ENCODE assay signal across 11 cellular contexts in the genomic region with DNA sequence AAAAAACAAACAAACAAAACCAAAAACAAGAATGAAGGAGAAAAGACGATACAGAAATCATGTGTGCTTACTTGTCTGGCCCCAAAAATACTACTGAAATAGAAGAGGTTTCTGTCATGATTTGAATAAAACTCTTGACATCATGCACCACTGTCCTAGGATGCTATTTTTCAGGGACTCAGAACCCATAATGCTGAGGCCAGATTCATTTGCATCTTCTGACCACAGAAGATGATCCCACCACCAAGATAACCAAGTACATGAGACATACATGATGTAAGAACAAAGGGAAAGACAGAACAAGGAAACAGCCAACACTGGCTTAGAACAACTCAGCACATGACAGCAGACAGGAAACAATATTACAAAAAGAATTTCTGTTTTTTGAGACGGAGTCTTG. TPM values are rescaled to one million over a fixed set of nuclear protein-coding genes. Genes with fewer than 3 reads are reported as not detected.
A peak's percentile ranks its signal among the peaks of the same experiment; 100 is the strongest.
DNase-seq lines count a peak whose midpoint lies in the region; ATAC-seq and TF ChIP-seq lines count a peak whose summit lies in the region.
"Had no signal": no experiment of that assay in that cellular context is flagged by ENCODE, and none has a peak within 500 bp of the region (broad histone marks: within the 10 kb centered on the region; RNA-seq: fewer than 3 reads in every experiment).

No MANE protein-coding gene starts in this region.

- peak overlapping the region; percentile 77 for H3K27ac Mint-ChIP-seq in activated CD8-positive, alpha-beta T cell treated with anti-CD3 and anti-CD28 coated beads, Interleukin-2, amount 10 ng/mL, durations not matched to agents 7 days and 5 days
- H3K27ac Mint-ChIP-seq in progenitor cell of endocrine pancreas = peak overlapping the region; percentile 43

- no peaks in the 10 kb centered on the region for H3K9me3 Mint-ChIP-seq in activated CD8-positive, alpha-beta T cell treated with anti-CD3 and anti-CD28 coated beads, Interleukin-2, amount 10 ng/mL, durations not matched to agents 7 days and 5 days (ENCODE audit: insufficient read depth)
- H3K9me3 Mint-ChIP-seq in progenitor cell of endocrine pancreas (ENCODE audit: low read depth) = no peaks in the 10 kb centered on the region

- H3K4me3 Mint-ChIP-seq in activated CD8-positive, alpha-beta T cell treated with anti-CD3 and anti-CD28 coated beads, Interleukin-2, amount 10 ng/mL, durations not matched to agents 7 days and 5 days = no peak overlapping the region
- peak overlapping the region; percentile 48 for H3K4me3 Mint-ChIP-seq in progenitor cell of endocrine pancreas (ENCODE audit: low read depth)

- TF ChIP-seq CTCF in GM12865 (IDR thresholded peaks at IDR 0.05; ENCODE audit: insufficient read depth, low read depth, low read length, missing control alignments) (no peak), progenitor cell of endocrine pancreas (IDR thresholded peaks at IDR 0.05; ENCODE audit: unreplicated experiment) (no peak)

- POLR2A ChIA-PET in activated CD8-positive, alpha-beta T cell treated with anti-CD3 and anti-CD28 coated beads, Interleukin-2, amount 10 ng/mL, durations not matched to agents 7 days and 5 days (lab: Charles Lee) = no interaction called here

- peaks cover 46% of the 10 kb centered on the region for H3K4me1 Mint-ChIP-seq in activated CD8-positive, alpha-beta T cell treated with anti-CD3 and anti-CD28 coated beads, Interleukin-2, amount 10 ng/mL, durations not matched to agents 7 days and 5 days (ENCODE audit: low read depth)
- H3K4me1 Mint-ChIP-seq in progenitor cell of endocrine pancreas (ENCODE audit: low read depth) = peaks cover 66% of the 10 kb centered on the region

- H3K36me3 Mint-ChIP-seq in activated CD8-positive, alpha-beta T cell treated with anti-CD3 and anti-CD28 coated beads, Interleukin-2, amount 10 ng/mL, durations not matched to agents 7 days and 5 days (ENCODE audit: low read depth) = peaks cover 50% of the 10 kb centered on the region
- peaks cover 22% of the 10 kb centered on the region for H3K36me3 Mint-ChIP-seq in progenitor cell of endocrine pancreas (ENCODE audit: insufficient read depth)

- H3K27me3 Mint-ChIP-seq in activated CD8-positive, alpha-beta T cell treated with anti-CD3 and anti-CD28 coated beads, Interleukin-2, amount 10 ng/mL, durations not matched to agents 7 days and 5 days (ENCODE audit: low read depth) = no peaks in the 10 kb centered on the region
- no peaks in the 10 kb centered on the region for H3K27me3 Mint-ChIP-seq in progenitor cell of endocrine pancreas

- no peak overlapping the region for H3K4me3 ChIP-seq in GM12865 (ENCODE audit: low read depth, low read length)

- CTCF ChIA-PET in activated CD8-positive, alpha-beta T cell treated with anti-CD3 and anti-CD28 coated beads, Interleukin-2, amount 10 ng/mL, durations not matched to agents 7 days and 5 days (lab: Charles Lee) = no interaction called here

- ATAC-seq in HG02870 (IDR thresholded peaks at IDR 0.05; ENCODE audit: unreplicated experiment) (peak; percentile 49), GM21825 (IDR thresholded peaks at IDR 0.05; ENCODE audit: unreplicated experiment) (no peak)
- ATAC-seq in activated CD8-positive, alpha-beta T cell treated with anti-CD3 and anti-CD28 coated beads, Interleukin-2, amount 10 ng/mL, durations not matched to agents 7 days and 5 days = no peak

- peak; percentile 61 for DNase-seq in GM12865 (ENCODE audit: low read depth)
- no peak for DNase-seq in activated CD8-positive, alpha-beta T cell treated with anti-CD3 and anti-CD28 coated beads, Interleukin-2, amount 10 ng/mL, durations not matched to agents 7 days and 5 days
- DNase-seq in progenitor cell of endocrine pancreas (ENCODE audit: low spot score, unreplicated experiment) = no peak
- DNase-seq in stimulated activated CD4-positive, alpha-beta T cell treated with anti-CD3 and anti-CD28 coated beads, Interleukin-4, amount 100 ng/mL, for 4 hours = no peak
- no peak for DNase-seq in stimulated activated CD4-positive, alpha-beta T cell treated with anti-CD3 and anti-CD28 coated beads, Interleukin-12 subunit alpha, Interleukin-12 subunit beta, amount 100 ng/mL, for 4 hours
- DNase-seq: activated CD4-positive, alpha-beta T cell treated with anti-CD3 and anti-CD28 coated beads for 1 hour; NCI-H1436 treated with DMSO at 0.1 percent for 48 hours; stimulated activated CD4-positive, alpha-beta T cell treated with anti-CD3 and anti-CD28 coated beads, Interleukin-2, amount 100 ng/mL, for 48 hours; trophoblast cell had no signal

RNA-seq across cellular contexts. Expression of gene ZNF552, which starts 2.5 kb away (rescaled TPM):
- total RNA-seq in activated CD8-positive, alpha-beta T cell treated with anti-CD3 and anti-CD28 coated beads, Interleukin-2, amount 10 ng/mL, durations not matched to agents 7 days and 5 days = 1 to 10 TPM; 7.1 to 9.7 TPM
- total RNA-seq in progenitor cell of endocrine pancreas = 27.2 and 27.9 TPM in 2 replicates

RNA-seq across cellular contexts. Expression of gene ZNF587B, which starts 17.9 kb away (rescaled TPM):
- 10 to 100 TPM; 18.7 to 22.2 TPM for total RNA-seq in activated CD8-positive, alpha-beta T cell treated with anti-CD3 and anti-CD28 coated beads, Interleukin-2, amount 10 ng/mL, durations not matched to agents 7 days and 5 days
- total RNA-seq in progenitor cell of endocrine pancreas = 24.9 and 29.8 TPM in 2 replicates

RNA-seq across cellular contexts. Expression of gene ZNF587, which starts 37.5 kb away (rescaled TPM):
- total RNA-seq in activated CD8-positive, alpha-beta T cell treated with anti-CD3 and anti-CD28 coated beads, Interleukin-2, amount 10 ng/mL, durations not matched to agents 7 days and 5 days = 10 to 100 TPM; 32.0 to 34.6 TPM
- 88.4 and 93.7 TPM in 2 replicates for total RNA-seq in progenitor cell of endocrine pancreas

RNA-seq across cellular contexts. Expression of gene ZNF586, which starts 42.7 kb away (rescaled TPM):
- total RNA-seq in activated CD8-positive, alpha-beta T cell treated with anti-CD3 and anti-CD28 coated beads, Interleukin-2, amount 10 ng/mL, durations not matched to agents 7 days and 5 days = 10 to 100 TPM; 21.3 to 25.3 TPM
- 33.1 and 33.2 TPM in 2 replicates for total RNA-seq in progenitor cell of endocrine pancreas
